In genomic region chr9:133320421-133320881, GRCh38 we compare ENCODE assay signal across 21 cellular contexts. TPM values are rescaled to one million over a fixed set of nuclear protein-coding genes. Genes with fewer than 3 reads are reported as not detected.
A peak's percentile ranks its signal among the peaks of the same experiment; 100 is the strongest.
DNase-seq lines count a peak whose midpoint lies in the region; ATAC-seq and TF ChIP-seq lines count a peak whose summit lies in the region.
"Had no signal": no experiment of that assay in that cellular context is flagged by ENCODE, and none has a peak within 500 bp of the region (broad histone marks: within the 10 kb centered on the region; RNA-seq: fewer than 3 reads in every experiment).

No MANE protein-coding gene starts in this region.

- H3K9me3 ChIP-seq in right atrium auricular region (no peaks in the 10 kb centered on the region), upper lobe of right lung (no peaks in the 10 kb centered on the region), esophagus squamous epithelium (no peaks in the 10 kb centered on the region)

- DNase-seq in cardiac septum (ENCODE audit: low spot score) (peak; percentile 54), right atrium auricular region (ENCODE audit: low spot score) (no peak), RPMI8226 (peak; percentile 18), iPS-NIHi7 (ENCODE audit: extremely low spot score) (peak; percentile 39), upper lobe of right lung (peak; percentile 45), esophagus squamous epithelium (lab: John Stamatoyannopoulos, UW) (no peak)
- DNase-seq: C1 segment of cervical spinal cord; CD8-positive, alpha-beta memory T cell; HCEC 1CT; MV-4-11; NCI-H1417; NCI-H187; NCI-H2107; NCI-H2227 treated with DMSO at 0.1 percent for 48 hours; NCI-H510A treated with DMSO at 0.1 percent for 48 hours; NCI-H774; SHP77 treated with DMSO at 0.1 percent for 48 hours had no signal

- TF ChIP-seq POLR2A in esophagus squamous epithelium (IDR thresholded peaks at IDR 0.05), result no peak

- WGBS in esophagus squamous epithelium, 2 donors, result 82 to 87% methylated on average over 3 to 4 of the region's 13 CpGs

- H3K4me3 ChIP-seq in right atrium auricular region (no peak overlapping the region), upper lobe of right lung (no peak overlapping the region), esophagus squamous epithelium (no peak overlapping the region)

- no peak for TF ChIP-seq CTCF in right atrium auricular region (IDR thresholded peaks at IDR 0.05)
- TF ChIP-seq CTCF in upper lobe of right lung (IDR thresholded peaks at IDR 0.05), result no peak
- no peak for TF ChIP-seq CTCF in esophagus squamous epithelium (IDR thresholded peaks at IDR 0.05)

- no peaks in the 10 kb centered on the region for H3K4me1 ChIP-seq in right atrium auricular region
- H3K4me1 ChIP-seq in upper lobe of right lung, result no peaks in the 10 kb centered on the region
- no peaks in the 10 kb centered on the region for H3K4me1 ChIP-seq in esophagus squamous epithelium

- no peak for ATAC-seq in upper lobe of right lung
- ATAC-seq in GM21619 (IDR thresholded peaks at IDR 0.05; ENCODE audit: unreplicated experiment), result no peak
- ATAC-seq in GM21515 (IDR thresholded peaks at IDR 0.05; ENCODE audit: unreplicated experiment), result no peak
- ATAC-seq: SK-N-SH treated with all-trans-retinoic acid at 6 μM for 48 hours had no signal

- H3K27ac ChIP-seq in right atrium auricular region, result no peak overlapping the region
- no peak overlapping the region for H3K27ac ChIP-seq in upper lobe of right lung
- no peak overlapping the region for H3K27ac ChIP-seq in esophagus squamous epithelium
- H3K27ac ChIP-seq: KMS-11 had no signal

- intact Hi-C loops in cardiac septum (cut with DNase I) (no loop called here), upper lobe of right lung (cut with DNase I) (no loop called here), esophagus squamous epithelium (cut with DNase I) (loop anchor here (5.0 kb wide), 1 partner anchor 133 kb away; no protein-coding TSS in a partner anchor)

- no peaks in the 10 kb centered on the region for H3K27me3 ChIP-seq in right atrium auricular region
- H3K27me3 ChIP-seq in upper lobe of right lung, result no peaks in the 10 kb centered on the region
- no peaks in the 10 kb centered on the region for H3K27me3 ChIP-seq in esophagus squamous epithelium

- H3K36me3 ChIP-seq in right atrium auricular region, result no peaks in the 10 kb centered on the region
- no peaks in the 10 kb centered on the region for H3K36me3 ChIP-seq in upper lobe of right lung
- no peaks in the 10 kb centered on the region for H3K36me3 ChIP-seq in esophagus squamous epithelium

RNA-seq across cellular contexts. Expression of gene SURF6, which starts 15.5 kb away (rescaled TPM):
- 14.2 TPM for total RNA-seq in cardiac septum
- 10 to 100 TPM in 1 of 2 donors, 1 to 10 TPM in 1; 8.2 to 13.6 TPM for total RNA-seq in right atrium auricular region
- total RNA-seq in upper lobe of right lung, result 15.9 TPM
- 10 to 100 TPM; 14.5 to 28.6 (median 22.0) TPM for total RNA-seq in esophagus squamous epithelium

RNA-seq across cellular contexts. Expression of gene MED22, which starts 27.5 kb away (rescaled TPM):
- total RNA-seq in cardiac septum, result 20.2 TPM
- total RNA-seq in right atrium auricular region, result 10 to 100 TPM; 15.1 to 24.6 TPM
- 25.8 TPM for total RNA-seq in upper lobe of right lung
- 10 to 100 TPM; 10.8 to 22.5 (median 15.9) TPM for total RNA-seq in esophagus squamous epithelium

RNA-seq across cellular contexts. Expression of gene RPL7A, which starts 27.6 kb away (rescaled TPM):
- total RNA-seq in cardiac septum (761 TPM), right atrium auricular region (1,000 to 10,000 TPM in 1 of 2 donors, 100 to 1,000 TPM in 1; 739 to 1,208 TPM), upper lobe of right lung (1,380 TPM), esophagus squamous epithelium (1,000 to 10,000 TPM; 1,828 to 2,553 (median 2,363) TPM)

RNA-seq across cellular contexts. Expression of gene SURF1, which starts 35.8 kb away (rescaled TPM):
- total RNA-seq in cardiac septum, result 58.7 TPM
- 10 to 100 TPM; 41.5 to 58.6 TPM for total RNA-seq in right atrium auricular region
- 43.9 TPM for total RNA-seq in upper lobe of right lung
- total RNA-seq in esophagus squamous epithelium, result 10 to 100 TPM; 18.2 to 44.7 (median 32.0) TPM

RNA-seq across cellular contexts. Expression of gene SURF2, which starts 35.9 kb away (rescaled TPM):
- total RNA-seq in cardiac septum (12.5 TPM), right atrium auricular region (10 to 100 TPM; 18.1 to 45.9 TPM), upper lobe of right lung (12.0 TPM), esophagus squamous epithelium (10 to 100 TPM; 30.1 to 36.8 (median 33.6) TPM)

Comparison
In these comparisons a context has a peak if more than half of its experiments do, and no peak if none do; other contexts are left out.
1. DNase-seq: peak in cardiac septum (single experiment), RPMI8226 (single experiment), iPS-NIHi7 (single experiment) and upper lobe of right lung (single experiment); none in right atrium auricular region (single experiment) and esophagus squamous epithelium (single experiment).